In the genomic region with DNA sequence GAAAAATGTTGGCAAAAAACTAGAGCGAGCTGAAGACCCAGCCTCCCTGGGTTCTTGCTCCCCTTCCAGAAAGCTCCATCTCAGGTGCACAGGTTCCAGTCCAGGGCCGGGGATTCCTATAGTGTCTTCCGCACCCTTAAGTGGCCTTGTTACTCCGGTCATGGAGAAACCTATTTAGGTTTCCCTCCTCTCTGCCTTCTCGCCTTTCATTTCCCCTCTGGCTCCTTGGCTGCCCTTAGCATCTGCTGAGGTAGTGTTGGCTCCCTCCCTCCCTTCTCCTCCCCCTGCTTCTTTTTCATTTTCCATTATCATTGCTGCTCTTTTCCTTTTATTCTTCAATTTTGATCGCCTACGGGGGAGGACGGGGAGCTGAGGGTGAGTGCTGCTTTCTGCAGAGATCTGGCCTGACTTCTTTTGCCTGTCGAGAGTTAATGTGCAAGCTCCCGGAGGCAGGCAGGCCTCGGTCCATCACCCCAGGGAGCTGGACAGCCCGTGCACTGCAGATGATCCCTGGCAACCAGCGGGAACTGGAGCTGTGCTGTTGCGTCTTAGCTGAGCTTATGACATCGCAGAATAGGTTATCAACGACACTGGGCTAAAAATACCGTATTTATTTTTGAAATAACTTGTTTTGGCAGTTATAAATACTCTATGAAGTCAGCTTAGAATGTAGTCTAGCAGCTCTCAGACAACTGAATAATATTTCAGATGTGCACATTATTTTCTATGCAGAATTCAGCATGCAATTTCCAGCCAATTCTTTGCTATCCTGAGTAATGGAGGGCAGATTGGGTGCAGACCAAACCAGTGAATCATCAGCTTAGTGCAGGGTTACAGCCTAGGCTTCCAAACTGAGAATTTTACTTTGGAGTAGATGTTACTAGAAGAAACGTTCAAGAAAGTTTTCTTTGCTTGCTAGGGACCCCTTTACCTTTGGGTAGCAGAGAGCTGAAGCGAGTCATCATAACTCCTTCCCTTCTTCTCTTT, we compare ENCODE assay signal across 18 cellular contexts.
DNase-seq lines count a peak whose midpoint lies in the region; ATAC-seq and TF ChIP-seq lines count a peak whose summit lies in the region.
"Had no signal": no experiment of that assay in that cellular context is flagged by ENCODE, and none has a peak within 500 bp of the region (broad histone marks: within the 10 kb centered on the region; RNA-seq: fewer than 3 reads in every experiment).

No MANE protein-coding gene starts in this region.

- DNase-seq in EL (peak; percentile 11), amniotic epithelial cell (ENCODE audit: low read depth) (peak; percentile 1), Right ventricle myocardium inferior (ENCODE audit: missing footprints) (peak; percentile 77), ovary (peak; percentile 74 to 86 (median 83)), activated gamma-delta T cell treated with Interleukin-2 at 50 U/mL for 16 hours (no peak), NCI-H2081 treated with DMSO at 0.1 percent for 48 hours (lab: John Stamatoyannopoulos, UW) (no peak)
- DNase-seq: activated CD8-positive, alpha-beta memory T cell treated with anti-CD3 and anti-CD28 coated beads, Interleukin-2, amount 50 U/mL, for 4 hours; amniotic stem cell; endodermal cell; mucosa of descending colon; NCI-H1105 treated with DMSO at 0.1 percent for 48 hours; NCI-H82; sigmoid colon; SJCRH30 had no signal

- no peaks in the 10 kb centered on the region for H3K27me3 ChIP-seq in ovary
- H3K27me3 ChIP-seq: BLaER1 treated with 17β-estradiol and CSF1 and Interleukin-3, amounts not matched to agents 10 nM and 100 nM; sigmoid colon; SJCRH30 had no signal

- no peak for TF ChIP-seq POLR2A in ovary (IDR thresholded peaks at IDR 0.05)

- H3K36me3 ChIP-seq in ovary, result no peaks in the 10 kb centered on the region
- H3K36me3 ChIP-seq: BLaER1 treated with 17β-estradiol and CSF1 and Interleukin-3, amounts not matched to agents 10 nM and 100 nM; sigmoid colon; SJCRH30 had no signal

- peaks cover 5% of the 10 kb centered on the region for H3K4me1 ChIP-seq in ovary (ENCODE audit: insufficient read depth)
- H3K4me1 ChIP-seq: sigmoid colon, SJCRH30 had no signal

- intact Hi-C loops in Right ventricle myocardium inferior (cut with DNase I) (no loop called here), ovary (cut with DNase I) (no loop called here)

- H3K27ac ChIP-seq in ovary, result peak overlapping the region; percentile 18 to 81
- H3K27ac ChIP-seq: BLaER1 treated with 17β-estradiol and CSF1 and Interleukin-3, amounts not matched to agents 10 nM and 100 nM; SJCRH30 had no signal

- H3K9me3 ChIP-seq in ovary, result no peaks in the 10 kb centered on the region
- H3K9me3 ChIP-seq: mucosa of descending colon, sigmoid colon, SJCRH30 had no signal

- TF ChIP-seq CTCF in ovary (IDR thresholded peaks at IDR 0.05), result no peak

- no peak overlapping the region for H3K4me3 ChIP-seq in ovary
- H3K4me3 ChIP-seq: BLaER1 treated with 17β-estradiol and CSF1 and Interleukin-3, amounts not matched to agents 10 nM and 100 nM; mucosa of descending colon; sigmoid colon; SJCRH30 had no signal

- WGBS in ovary, 3 donors, result 11 to 15% (median 12%) methylated on average over 19 of the region's 19 CpGs

- peak; percentile 89 for ATAC-seq in Right ventricle myocardium inferior
- ATAC-seq in HG03159 (IDR thresholded peaks at IDR 0.05; ENCODE audit: unreplicated experiment), result no peak
- ATAC-seq in GM21717 (IDR thresholded peaks at IDR 0.05; ENCODE audit: unreplicated experiment), result no peak
- ATAC-seq: HCT116, mucosa of descending colon had no signal

- TF ChIP-seq EP300 in ovary (IDR thresholded peaks at IDR 0.05), result no peak

Comparison
In these comparisons a context has a peak if more than half of its experiments do, and no peak if none do; other contexts are left out.
1. DNase-seq: peak in EL (single experiment), amniotic epithelial cell (single experiment), Right ventricle myocardium inferior (single experiment) and ovary (5 of 5); none in activated gamma-delta T cell treated with Interleukin-2 at 50 U/mL for 16 hours (single experiment) and NCI-H2081 treated with DMSO at 0.1 percent for 48 hours (single experiment).